In the genomic region with DNA sequence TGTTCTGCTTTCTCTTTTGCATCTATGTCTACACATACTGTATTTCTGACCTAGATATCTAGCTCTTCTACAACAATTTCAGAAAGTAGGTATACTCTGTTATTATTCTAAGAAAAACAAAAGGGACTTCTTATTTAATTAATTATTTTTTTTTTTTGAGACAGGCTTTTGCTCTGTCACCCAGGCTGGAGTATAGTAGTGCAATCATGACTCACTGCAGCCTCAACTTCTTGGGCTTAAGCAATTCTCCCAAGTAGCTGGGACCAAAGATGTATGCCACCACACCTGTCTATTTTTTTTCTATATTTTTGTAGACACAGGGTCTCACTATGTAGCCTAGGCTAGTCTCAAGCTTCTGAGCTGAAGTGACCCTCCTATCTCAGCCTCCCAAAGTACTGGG, we compare ENCODE assay signal across 11 cellular contexts.
DNase-seq lines count a peak whose midpoint lies in the region; ATAC-seq, FAIRE-seq and TF ChIP-seq lines count a peak whose summit lies in the region.
"Had no signal": no experiment of that assay in that cellular context is flagged by ENCODE, and none has a peak within 500 bp of the region (broad histone marks: within the 10 kb centered on the region; RNA-seq: fewer than 3 reads in every experiment).

No MANE protein-coding gene starts in this region.

- TF ChIP-seq CTCF in epithelial cell of esophagus (IDR thresholded peaks at IDR 0.05; ENCODE audit: insufficient read depth, low read depth, low read length, missing control alignments) (no peak), sigmoid colon (IDR thresholded peaks at IDR 0.05) (no peak)

- FAIRE-seq in GM12892 (lab: Jason Lieb, UNC): no peak
- FAIRE-seq: HTR-8/SVneo had no signal

- peaks cover 0 to 6% (median 0%) of the 10 kb centered on the region in 4 donors for H3K36me3 ChIP-seq in sigmoid colon

- H3K27me3 ChIP-seq in sigmoid colon: no peaks in the 10 kb centered on the region

- no peak overlapping the region for H3K4me3 ChIP-seq in epithelial cell of esophagus (ENCODE audit: low read length)
- H3K4me3 ChIP-seq in sigmoid colon: no peak overlapping the region

- intact Hi-C loops in sigmoid colon (cut with DNase I): no loop called here

- no peak for TF ChIP-seq EP300 in sigmoid colon (IDR thresholded peaks at IDR 0.05)

- no peak for TF ChIP-seq POLR2A in sigmoid colon (IDR thresholded peaks at IDR 0.05)
- no peak for TF ChIP-seq POLR2A in GM12892 (IDR thresholded peaks at IDR 0.05; ENCODE audit: low read depth, low read length)

- H3K9me3 ChIP-seq in sigmoid colon: no peaks in the 10 kb centered on the region

- ATAC-seq in GM18498 (IDR thresholded peaks at IDR 0.05; ENCODE audit: unreplicated experiment): no peak
- no peak for ATAC-seq in HG03342 (IDR thresholded peaks at IDR 0.05; ENCODE audit: unreplicated experiment)

- peaks cover 0 to 96% (median 83%) of the 10 kb centered on the region in 4 donors for H3K4me1 ChIP-seq in sigmoid colon

- H3K27ac ChIP-seq in sigmoid colon: peak overlapping the region; percentile 50 to 80 (median 62)
- H3K27ac ChIP-seq: 22Rv1 had no signal

- DNase-seq in DMS53 (lab: John Stamatoyannopoulos, UW) (peak; percentile 7), DMS53 treated with DMSO at 0.1 percent for 48 hours (lab: John Stamatoyannopoulos, UW; ENCODE audit: unreplicated experiment) (no peak), OCI-M1 (lab: John Stamatoyannopoulos, UW) (peak; percentile 26), epithelial cell of esophagus (ENCODE audit: low read depth) (peak; percentile 87), sigmoid colon (no peak), GM12892 (ENCODE audit: insufficient read length) (no peak)
- DNase-seq: activated CD8-positive, alpha-beta memory T cell treated with anti-CD3 and anti-CD28 coated beads, Interleukin-2, amount 50 U/mL, for 48 hours had no signal

Comparison
In these comparisons a context has a peak if more than half of its experiments do, and no peak if none do; other contexts are left out.
1. DNase-seq: peak in DMS53 (single experiment), OCI-M1 (single experiment) and epithelial cell of esophagus (single experiment); none in DMS53 treated with DMSO at 0.1 percent for 48 hours (single experiment), sigmoid colon (single experiment) and GM12892 (single experiment).